ENCODE assay signal across 8 cellular contexts in genomic region chr21:33324311-33325221, GRCh38. TPM values are rescaled to one million over a fixed set of nuclear protein-coding genes. Genes with fewer than 3 reads are reported as not detected.
DNase-seq lines count a peak whose midpoint lies in the region; ATAC-seq and TF ChIP-seq lines count a peak whose summit lies in the region.

TSS of gene IFNAR1 (plus strand) at chr21:33324970. CDS start at chr21:33325056, 86 bp downstream.

- peaks cover 28% of the 10 kb centered on the region for H3K4me1 Mint-ChIP-seq in activated naive CD4-positive, alpha-beta T cell treated with anti-CD3 and anti-CD28 coated beads, Interleukin-2, amount 10 ng/mL, durations not matched to agents 7 days and 5 days

- H3K4me1 ChIP-seq in testis, result peaks cover 6% of the 10 kb centered on the region

- H3K27ac ChIP-seq in testis, result peak within 1 kb of the TSS; percentile 96

- TF ChIP-seq POLR2A in NB4 (IDR thresholded peaks at IDR 0.05; ENCODE audit: extremely low read depth, insufficient read length), result peak; percentile 89
- peak; percentile 52 for TF ChIP-seq POLR2A in testis (IDR thresholded peaks at IDR 0.05)

- WGBS in testis, 2 donors, result 0% methylated on average over 37 to 82 of the region's 85 CpGs

- H3K4me3 ChIP-seq in GM06990 (replicated peaks; ENCODE audit: low read depth, low read length), result peak within 1 kb of the TSS; percentile 98
- peak within 1 kb of the TSS; percentile 75 for H3K4me3 ChIP-seq in NB4 (ENCODE audit: low read depth, low read length)
- peak within 1 kb of the TSS; percentile 92 to 94 for H3K4me3 ChIP-seq in testis

- ATAC-seq in HG02571 (IDR thresholded peaks at IDR 0.05; ENCODE audit: unreplicated experiment) (peak; percentile 82), omental fat pad (ENCODE audit: low FRiP score) (peak; percentile 99)

- intact Hi-C loops in testis (cut with DNase I; ENCODE audit: low total_unique reads), result no loop called here

- no peak within 1 kb of the TSS for H3K27ac Mint-ChIP-seq in activated naive CD4-positive, alpha-beta T cell treated with anti-CD3 and anti-CD28 coated beads, Interleukin-2, amount 10 ng/mL, durations not matched to agents 7 days and 5 days

- H3K9me3 Mint-ChIP-seq in activated naive CD4-positive, alpha-beta T cell treated with anti-CD3 and anti-CD28 coated beads, Interleukin-2, amount 10 ng/mL, durations not matched to agents 7 days and 5 days, result no peaks in the 10 kb centered on the region

- H3K27me3 ChIP-seq in GM06990 (replicated peaks; ENCODE audit: control insufficient read depth, insufficient read depth, low read length), result no peaks in the 10 kb centered on the region
- no peaks in the 10 kb centered on the region for H3K27me3 ChIP-seq in testis

- no peaks in the 10 kb centered on the region; the same call in 1 of the 2 replicates for H3K36me3 ChIP-seq in GM06990 (ENCODE audit: control insufficient read depth, insufficient read depth, low read length)
- H3K36me3 ChIP-seq in testis (ENCODE audit: low read depth, missing control alignments), result no peaks in the 10 kb centered on the region

- peaks cover 4% of the 10 kb centered on the region for H3K27me3 Mint-ChIP-seq in activated naive CD4-positive, alpha-beta T cell treated with anti-CD3 and anti-CD28 coated beads, Interleukin-2, amount 10 ng/mL, durations not matched to agents 7 days and 5 days

- H3K36me3 Mint-ChIP-seq in activated naive CD4-positive, alpha-beta T cell treated with anti-CD3 and anti-CD28 coated beads, Interleukin-2, amount 10 ng/mL, durations not matched to agents 7 days and 5 days, result peaks cover 11% of the 10 kb centered on the region

- no peak within 1 kb of the TSS for H3K4me3 Mint-ChIP-seq in activated naive CD4-positive, alpha-beta T cell treated with anti-CD3 and anti-CD28 coated beads, Interleukin-2, amount 10 ng/mL, durations not matched to agents 7 days and 5 days

- TF ChIP-seq CTCF in GM06990 (IDR thresholded peaks at IDR 0.05; ENCODE audit: insufficient read depth, low read length, poor library complexity, severe bottlenecking) (no peak), NB4 (IDR thresholded peaks at IDR 0.05; ENCODE audit: low read depth, low read length) (no peak), omental fat pad (IDR thresholded peaks at IDR 0.05) (no peak), testis (IDR thresholded peaks at IDR 0.05) (peak in 1 of 3 experiments; percentile 1)

- CTCF ChIA-PET in activated naive CD4-positive, alpha-beta T cell treated with anti-CD3 and anti-CD28 coated beads, Interleukin-2, amount 10 ng/mL, durations not matched to agents 7 days and 5 days (lab: Charles Lee), result interaction anchor here (0.7 to 2.0 kb wide), 10 partner anchors 16 to 281 kb away, joined by 3 to 17 read pairs (median 3); no protein-coding TSS in a partner anchor

- H3K9me3 ChIP-seq in testis, result no peaks in the 10 kb centered on the region

- DNase-seq in GM06990 (ENCODE audit: extremely low read depth, insufficient read length), result peak; percentile 99
- DNase-seq in NB4 (ENCODE audit: low read depth), result peak; percentile 99
- peak; percentile 97 for DNase-seq in SK-N-DZ (ENCODE audit: low spot score)
- DNase-seq in activated naive CD4-positive, alpha-beta T cell treated with anti-CD3 and anti-CD28 coated beads, Interleukin-2, amount 10 ng/mL, durations not matched to agents 7 days and 5 days, result peak; percentile 99
- peak; percentile 78 for DNase-seq in glomerular endothelial cell (ENCODE audit: extremely low read depth, low read depth, low spot score)
- peak; percentile 97 for DNase-seq in omental fat pad (ENCODE audit: low spot score)
- peak; percentile 99 for DNase-seq in testis

RNA-seq across cellular contexts. Expression of gene IFNAR1, which starts in this region (rescaled TPM):
- polyA plus RNA-seq in SK-N-DZ (2014; cell fraction: cytosol; rRNA removed), result 2.3 and 2.8 TPM in 2 replicates
- 3.0 and 6.1 TPM in 2 replicates for polyA plus RNA-seq in SK-N-DZ (2014; cell fraction: nucleus; rRNA removed)
- 39.6 and 47.9 TPM in 2 replicates for total RNA-seq in glomerular endothelial cell
- 10 to 100 TPM; 36.2 to 53.3 (median 42.4) TPM for total RNA-seq in omental fat pad
- 10 to 100 TPM; 22.8 to 25.0 TPM for total RNA-seq in testis
- polyA plus RNA-seq in testis (ENCODE audit: insufficient read depth, low read depth, low replicate concordance), result 22.1 TPM

Comparison
In these comparisons a context has a peak if more than half of its experiments do, and no peak if none do; other contexts are left out.
1. Peak in every context shown above with its lines: DNase-seq, ATAC-seq, H3K4me3 ChIP-seq and H3K27ac ChIP-seq.